13 cellular contexts compared by ENCODE assay signal in genomic region chr5:19547640-19548039, GRCh38.
DNase-seq lines count a peak whose midpoint lies in the region; ATAC-seq lines count a peak whose summit lies in the region.
"Had no signal": no experiment of that assay in that cellular context is flagged by ENCODE, and none has a peak within 500 bp of the region (broad histone marks: within the 10 kb centered on the region; RNA-seq: fewer than 3 reads in every experiment).

No MANE protein-coding gene starts in this region.

- no peak for ATAC-seq in GM19035 (IDR thresholded peaks at IDR 0.05; ENCODE audit: unreplicated experiment)
- ATAC-seq: WTC11 had no signal

- peak; percentile 8 for DNase-seq in EH (ENCODE audit: low read depth)
- DNase-seq in NCI-H446 treated with DMSO at 0.1 percent for 48 hours (lab: John Stamatoyannopoulos, UW) = peak; percentile 85
- peak; percentile 95 for DNase-seq in dedifferentiated amniotic fluid mesenchymal stem cell (ENCODE audit: extremely low spot score)
- DNase-seq in medulla oblongata (ENCODE audit: extremely low spot score) = peak; percentile 11
- no peak for DNase-seq in DMS79 treated with DMSO at 0.1 percent for 48 hours (lab: John Stamatoyannopoulos, UW)
- no peak for DNase-seq in NCI-H345 (lab: John Stamatoyannopoulos, UW)
- no peak for DNase-seq in AG20443 (ENCODE audit: low spot score)
- DNase-seq: activated naive CD4-positive, alpha-beta T cell treated with anti-CD3 and anti-CD28 coated beads, Interleukin-2, amount 50 U/mL, for 16 hours; DMS153; midbrain; stimulated activated CD4-positive, alpha-beta T cell treated with anti-CD3 and anti-CD28 coated beads, Interleukin-12 subunit alpha, Interleukin-12 subunit beta, amount 100 ng/mL, for 4 hours had no signal

Comparison
In these comparisons a context has a peak if more than half of its experiments do, and no peak if none do; other contexts are left out.
1. DNase-seq: peak in EH (single experiment), NCI-H446 treated with DMSO at 0.1 percent for 48 hours (single experiment), dedifferentiated amniotic fluid mesenchymal stem cell (single experiment) and medulla oblongata (single experiment); none in DMS79 treated with DMSO at 0.1 percent for 48 hours (single experiment), NCI-H345 (single experiment) and AG20443 (single experiment).